15 cellular contexts compared by ENCODE assay signal in the genomic region with DNA sequence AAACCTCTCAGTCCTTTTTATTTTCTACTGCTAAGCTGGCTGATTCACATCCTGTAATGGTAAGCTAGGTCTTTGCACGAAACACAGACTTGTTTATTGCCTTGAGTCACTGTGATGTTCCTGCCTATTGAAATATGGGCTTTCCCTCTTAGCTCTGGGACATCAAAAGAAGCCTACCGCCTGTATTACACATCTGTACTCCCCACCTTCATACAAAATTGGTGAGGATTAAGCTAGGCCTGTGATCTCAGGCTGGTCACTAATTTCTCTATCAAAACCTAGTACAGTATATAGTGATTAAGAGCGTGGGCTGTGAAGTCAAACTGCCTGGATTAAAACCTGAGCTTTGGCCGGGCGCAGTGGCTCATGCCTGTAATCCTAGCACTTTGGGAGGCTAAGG.
DNase-seq lines count a peak whose midpoint lies in the region; ATAC-seq and TF ChIP-seq lines count a peak whose summit lies in the region.
"Had no signal": no experiment of that assay in that cellular context is flagged by ENCODE, and none has a peak within 500 bp of the region (broad histone marks: within the 10 kb centered on the region; RNA-seq: fewer than 3 reads in every experiment).

No MANE protein-coding gene starts in this region.

- no peak for TF ChIP-seq CTCF in activated CD8-positive, alpha-beta T cell treated with anti-CD3 and anti-CD28 coated beads for 36 hours (IDR thresholded peaks at IDR 0.05)
- TF ChIP-seq CTCF in fibroblast of mammary gland (conservative IDR thresholded peaks at IDR 0.05; ENCODE audit: control insufficient read depth, insufficient read depth, low read depth, low read length) = no peak

- H3K27me3 ChIP-seq in CD4-positive, alpha-beta memory T cell (ENCODE audit: insufficient read depth, low read length) = no peaks in the 10 kb centered on the region
- H3K27me3 ChIP-seq: BLaER1, spleen had no signal

- H3K4me1 ChIP-seq in CD4-positive, alpha-beta memory T cell (ENCODE audit: insufficient read depth, low read length) = no peaks in the 10 kb centered on the region
- H3K4me1 ChIP-seq: spleen had no signal

- H3K4me1 Mint-ChIP-seq in activated CD8-positive, alpha-beta T cell treated with anti-CD3 and anti-CD28 coated beads for 36 hours (ENCODE audit: low read depth) = no peaks in the 10 kb centered on the region
- no peaks in the 10 kb centered on the region for H3K4me1 Mint-ChIP-seq in activated CD8-positive, alpha-beta T cell treated with anti-CD3 and anti-CD28 coated beads, Interleukin-2, amount 10 ng/mL, durations not matched to agents 7 days and 5 days (ENCODE audit: low read depth)
- H3K4me1 Mint-ChIP-seq in stimulated activated naive CD8-positive, alpha-beta T cell treated with anti-CD3 and anti-CD28 coated beads, Interleukin-15, amount 100 ng/mL, for 72 hours = no peaks in the 10 kb centered on the region
- no peaks in the 10 kb centered on the region for H3K4me1 Mint-ChIP-seq in CD4-positive, alpha-beta memory T cell
- H3K4me1 Mint-ChIP-seq: natural killer cell had no signal

- no peak overlapping the region for H3K4me3 ChIP-seq in fibroblast of mammary gland (ENCODE audit: control insufficient read depth, low read depth, low read length)
- no peak overlapping the region for H3K4me3 ChIP-seq in CD4-positive, alpha-beta memory T cell (ENCODE audit: low read length in 2 of 2)
- H3K4me3 ChIP-seq: BLaER1, spleen had no signal

- intact Hi-C loops in activated CD8-positive, alpha-beta T cell treated with anti-CD3 and anti-CD28 coated beads for 36 hours (cut with micrococcal nuclease) = no loop called here
- intact Hi-C loops in CD4-positive, alpha-beta memory T cell (cut with micrococcal nuclease) = no loop called here

- DNase-seq in activated CD8-positive, alpha-beta T cell treated with anti-CD3 and anti-CD28 coated beads for 36 hours = no peak
- no peak for DNase-seq in activated CD8-positive, alpha-beta T cell treated with anti-CD3 and anti-CD28 coated beads, Interleukin-2, amount 10 ng/mL, durations not matched to agents 7 days and 5 days
- peak; percentile 86 for DNase-seq in RKO (ENCODE audit: low spot score)
- peak; percentile 78 for DNase-seq in fibroblast of mammary gland (ENCODE audit: low read depth)
- no peak for DNase-seq in stimulated activated naive CD8-positive, alpha-beta T cell treated with anti-CD3 and anti-CD28 coated beads, Interleukin-15, amount 100 ng/mL, for 72 hours
- DNase-seq in CD4-positive, alpha-beta memory T cell = no peak
- DNase-seq: activated CD8-positive, alpha-beta memory T cell treated with anti-CD3 and anti-CD28 coated beads, Interleukin-2, amount 50 U/mL, for 4 hours; aorta; natural killer cell; NCI-H146; spleen; stimulated activated CD8-positive, alpha-beta memory T cell treated with anti-CD3 and anti-CD28 coated beads, Interleukin-4, amount 100 ng/mL, for 48 hours had no signal

- no peak overlapping the region for H3K27ac Mint-ChIP-seq in activated CD8-positive, alpha-beta T cell treated with anti-CD3 and anti-CD28 coated beads for 36 hours
- no peak overlapping the region for H3K27ac Mint-ChIP-seq in activated CD8-positive, alpha-beta T cell treated with anti-CD3 and anti-CD28 coated beads, Interleukin-2, amount 10 ng/mL, durations not matched to agents 7 days and 5 days
- no peak overlapping the region for H3K27ac Mint-ChIP-seq in stimulated activated naive CD8-positive, alpha-beta T cell treated with anti-CD3 and anti-CD28 coated beads, Interleukin-15, amount 100 ng/mL, for 72 hours
- no peak overlapping the region for H3K27ac Mint-ChIP-seq in CD4-positive, alpha-beta memory T cell
- H3K27ac Mint-ChIP-seq: natural killer cell had no signal

- H3K36me3 ChIP-seq in CD4-positive, alpha-beta memory T cell (ENCODE audit: insufficient read depth, low read length) = no peaks in the 10 kb centered on the region
- H3K36me3 ChIP-seq: BLaER1, spleen had no signal

- CTCF ChIA-PET in activated CD8-positive, alpha-beta T cell treated with anti-CD3 and anti-CD28 coated beads for 36 hours (lab: Charles Lee) = interaction anchor here (0.7 to 2.3 kb wide), 7 partner anchors 22 to 136 kb away, joined by 3 to 12 read pairs (median 3); no protein-coding TSS in a partner anchor
- CTCF ChIA-PET in activated CD8-positive, alpha-beta T cell treated with anti-CD3 and anti-CD28 coated beads, Interleukin-2, amount 10 ng/mL, durations not matched to agents 7 days and 5 days (lab: Charles Lee) = interaction anchor here (0.8 to 2.2 kb wide), 5 partner anchors 11 to 137 kb away, joined by 3 to 8 read pairs (median 6); no protein-coding TSS in a partner anchor
- CTCF ChIA-PET in CD4-positive, alpha-beta memory T cell (lab: Charles Lee; ENCODE audit: partially characterized antibody) = interaction anchor here (1.0 kb wide), 1 partner anchor 37 kb away, joined by 3 read pairs; no protein-coding TSS in a partner anchor

- no peaks in the 10 kb centered on the region for H3K9me3 Mint-ChIP-seq in activated CD8-positive, alpha-beta T cell treated with anti-CD3 and anti-CD28 coated beads for 36 hours
- H3K9me3 Mint-ChIP-seq in activated CD8-positive, alpha-beta T cell treated with anti-CD3 and anti-CD28 coated beads, Interleukin-2, amount 10 ng/mL, durations not matched to agents 7 days and 5 days (ENCODE audit: insufficient read depth) = no peaks in the 10 kb centered on the region
- no peaks in the 10 kb centered on the region for H3K9me3 Mint-ChIP-seq in stimulated activated naive CD8-positive, alpha-beta T cell treated with anti-CD3 and anti-CD28 coated beads, Interleukin-15, amount 100 ng/mL, for 72 hours
- H3K9me3 Mint-ChIP-seq in CD4-positive, alpha-beta memory T cell = no peaks in the 10 kb centered on the region
- H3K9me3 Mint-ChIP-seq: natural killer cell had no signal

- peaks cover 2% of the 10 kb centered on the region for H3K27me3 Mint-ChIP-seq in activated CD8-positive, alpha-beta T cell treated with anti-CD3 and anti-CD28 coated beads for 36 hours
- peaks cover 31% of the 10 kb centered on the region for H3K27me3 Mint-ChIP-seq in activated CD8-positive, alpha-beta T cell treated with anti-CD3 and anti-CD28 coated beads, Interleukin-2, amount 10 ng/mL, durations not matched to agents 7 days and 5 days (ENCODE audit: low read depth)
- no peaks in the 10 kb centered on the region for H3K27me3 Mint-ChIP-seq in stimulated activated naive CD8-positive, alpha-beta T cell treated with anti-CD3 and anti-CD28 coated beads, Interleukin-15, amount 100 ng/mL, for 72 hours
- peaks cover 11 to 13% of the 10 kb centered on the region in 2 donors for H3K27me3 Mint-ChIP-seq in CD4-positive, alpha-beta memory T cell

- H3K4me3 Mint-ChIP-seq in activated CD8-positive, alpha-beta T cell treated with anti-CD3 and anti-CD28 coated beads for 36 hours = no peak overlapping the region
- H3K4me3 Mint-ChIP-seq in activated CD8-positive, alpha-beta T cell treated with anti-CD3 and anti-CD28 coated beads, Interleukin-2, amount 10 ng/mL, durations not matched to agents 7 days and 5 days = no peak overlapping the region
- H3K4me3 Mint-ChIP-seq in stimulated activated naive CD8-positive, alpha-beta T cell treated with anti-CD3 and anti-CD28 coated beads, Interleukin-15, amount 100 ng/mL, for 72 hours = no peak overlapping the region
- H3K4me3 Mint-ChIP-seq in CD4-positive, alpha-beta memory T cell = no peak overlapping the region
- H3K4me3 Mint-ChIP-seq: natural killer cell had no signal

- H3K27ac ChIP-seq in CD4-positive, alpha-beta memory T cell (ENCODE audit: low read depth, low read length) = no peak overlapping the region
- H3K27ac ChIP-seq: BLaER1, spleen had no signal

- peak; percentile 58 for ATAC-seq in activated CD8-positive, alpha-beta T cell treated with anti-CD3 and anti-CD28 coated beads for 36 hours
- ATAC-seq in activated CD8-positive, alpha-beta T cell treated with anti-CD3 and anti-CD28 coated beads, Interleukin-2, amount 10 ng/mL, durations not matched to agents 7 days and 5 days = no peak
- ATAC-seq in stimulated activated naive CD8-positive, alpha-beta T cell treated with anti-CD3 and anti-CD28 coated beads, Interleukin-15, amount 100 ng/mL, for 72 hours = peak; percentile 54
- ATAC-seq in GM21528 (IDR thresholded peaks at IDR 0.05; ENCODE audit: low FRiP score, unreplicated experiment) (no peak), HG02885 (IDR thresholded peaks at IDR 0.05; ENCODE audit: poor library complexity, unreplicated experiment) (no peak)
- ATAC-seq: natural killer cell had no signal

- POLR2A ChIA-PET in activated CD8-positive, alpha-beta T cell treated with anti-CD3 and anti-CD28 coated beads for 36 hours (lab: Charles Lee) = no interaction called here
- POLR2A ChIA-PET in activated CD8-positive, alpha-beta T cell treated with anti-CD3 and anti-CD28 coated beads, Interleukin-2, amount 10 ng/mL, durations not matched to agents 7 days and 5 days (lab: Charles Lee) = interaction anchor here (0.6 to 1.0 kb wide), 2 partner anchors 23 to 153 kb away, joined by 4 to 5 read pairs; no protein-coding TSS in a partner anchor
- POLR2A ChIA-PET in CD4-positive, alpha-beta memory T cell (lab: Charles Lee; ENCODE audit: partially characterized antibody) = no interaction called here

- no peaks in the 10 kb centered on the region for H3K9me3 ChIP-seq in CD4-positive, alpha-beta memory T cell (ENCODE audit: control insufficient read depth in 1 of 2, low read length in 2 of 2)
- H3K9me3 ChIP-seq: spleen had no signal

- no peaks in the 10 kb centered on the region for H3K36me3 Mint-ChIP-seq in activated CD8-positive, alpha-beta T cell treated with anti-CD3 and anti-CD28 coated beads for 36 hours (ENCODE audit: low read depth)
- H3K36me3 Mint-ChIP-seq in activated CD8-positive, alpha-beta T cell treated with anti-CD3 and anti-CD28 coated beads, Interleukin-2, amount 10 ng/mL, durations not matched to agents 7 days and 5 days (ENCODE audit: low read depth) = no peaks in the 10 kb centered on the region
- no peaks in the 10 kb centered on the region for H3K36me3 Mint-ChIP-seq in CD4-positive, alpha-beta memory T cell
- H3K36me3 Mint-ChIP-seq: natural killer cell had no signal

Comparison
In these comparisons a context has a peak if more than half of its experiments do, and no peak if none do; other contexts are left out.
1. ATAC-seq: peak in activated CD8-positive, alpha-beta T cell treated with anti-CD3 and anti-CD28 coated beads for 36 hours (single experiment) and stimulated activated naive CD8-positive, alpha-beta T cell treated with anti-CD3 and anti-CD28 coated beads, Interleukin-15, amount 100 ng/mL, for 72 hours (single experiment); none in activated CD8-positive, alpha-beta T cell treated with anti-CD3 and anti-CD28 coated beads, Interleukin-2, amount 10 ng/mL, durations not matched to agents 7 days and 5 days (single experiment), GM21528 (single experiment) and HG02885 (single experiment).
2. DNase-seq: peak in RKO (single experiment) and fibroblast of mammary gland (single experiment); none in activated CD8-positive, alpha-beta T cell treated with anti-CD3 and anti-CD28 coated beads for 36 hours (single experiment), activated CD8-positive, alpha-beta T cell treated with anti-CD3 and anti-CD28 coated beads, Interleukin-2, amount 10 ng/mL, durations not matched to agents 7 days and 5 days (single experiment), stimulated activated naive CD8-positive, alpha-beta T cell treated with anti-CD3 and anti-CD28 coated beads, Interleukin-15, amount 100 ng/mL, for 72 hours (0 of 2) and CD4-positive, alpha-beta memory T cell (0 of 5).